18 cellular contexts compared by ENCODE assay signal in the genomic region with DNA sequence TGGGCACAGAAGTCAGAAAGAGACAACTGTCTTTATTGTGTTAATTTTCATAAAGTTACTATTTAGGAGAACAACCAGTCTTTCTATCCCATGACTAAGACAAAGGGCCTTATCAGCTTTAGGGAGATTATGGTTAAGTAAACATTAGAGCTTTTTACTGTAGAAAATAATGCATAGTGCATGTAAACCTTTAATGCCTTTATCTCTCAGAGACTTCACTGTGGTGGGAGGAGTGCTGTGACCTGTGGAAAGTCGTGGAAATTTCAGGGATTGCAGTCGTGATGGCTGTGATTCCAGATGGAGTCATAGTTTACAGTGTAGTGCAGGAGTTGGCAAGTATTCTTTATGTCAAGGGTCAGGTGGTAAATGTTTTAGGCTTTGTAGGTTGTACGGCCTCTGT. TPM values are rescaled to one million over a fixed set of nuclear protein-coding genes. Genes with fewer than 3 reads are reported as not detected.
DNase-seq lines count a peak whose midpoint lies in the region; ATAC-seq and TF ChIP-seq lines count a peak whose summit lies in the region.
"Had no signal": no experiment of that assay in that cellular context is flagged by ENCODE, and none has a peak within 500 bp of the region (broad histone marks: within the 10 kb centered on the region; RNA-seq: fewer than 3 reads in every experiment).

No MANE protein-coding gene starts in this region.

- POLR2A ChIA-PET in WTC11 (lab: Charles Lee): no interaction called here
- POLR2A ChIA-PET in activated CD8-positive, alpha-beta T cell treated with anti-CD3 and anti-CD28 coated beads, Interleukin-2, amount 10 ng/mL, durations not matched to agents 7 days and 5 days (lab: Charles Lee): interaction anchor here (1.3 kb wide), 1 partner anchor 16 kb away, joined by 4 read pairs; a partner anchor contains a TSS

- DNase-seq in HCEC 1CT (peak; percentile 44), WTC11 (ENCODE audit: low spot score) (no peak), iris pigment epithelial cell (ENCODE audit: low read depth) (peak; percentile 43), retinal pigment epithelial cell (ENCODE audit: low read depth) (peak; percentile 16), ureter (ENCODE audit: low spot score) (no peak)
- DNase-seq in activated CD4-positive, alpha-beta T cell treated with anti-CD3 and anti-CD28 coated beads, Interleukin-2, amount 50 U/mL, for 48 hours: no peak
- no peak for DNase-seq in stimulated activated CD4-positive, alpha-beta T cell treated with anti-CD3 and anti-CD28 coated beads, Interleukin-2, amount 100 ng/mL, for 48 hours
- no peak for DNase-seq in activated CD8-positive, alpha-beta T cell treated with anti-CD3 and anti-CD28 coated beads, Interleukin-2, amount 10 ng/mL, durations not matched to agents 7 days and 5 days
- DNase-seq: activated CD4-positive, alpha-beta T cell treated with anti-CD3 and anti-CD28 coated beads for 4 hours; activated T-cell treated with anti-CD3 and anti-CD28 coated beads, Interleukin-2, amount 50 U/mL, for 1 hour; COR-L47; lower lobe of right lung; nucleus accumbens; SIG-M5; stimulated activated naive CD4-positive, alpha-beta T cell; T-helper 9 cell had no signal

- H3K27me3 Mint-ChIP-seq in WTC11 (ENCODE audit: low read depth): no peaks in the 10 kb centered on the region
- H3K27me3 Mint-ChIP-seq in activated CD8-positive, alpha-beta T cell treated with anti-CD3 and anti-CD28 coated beads, Interleukin-2, amount 10 ng/mL, durations not matched to agents 7 days and 5 days (ENCODE audit: low read depth): no peaks in the 10 kb centered on the region
- H3K27me3 Mint-ChIP-seq: activated naive CD4-positive, alpha-beta T cell treated with anti-CD3 and anti-CD28 coated beads, Interleukin-2, amount 50 U/mL, for 24 hours had no signal

- no peak overlapping the region for H3K4me3 Mint-ChIP-seq in WTC11
- no peak overlapping the region for H3K4me3 Mint-ChIP-seq in activated CD8-positive, alpha-beta T cell treated with anti-CD3 and anti-CD28 coated beads, Interleukin-2, amount 10 ng/mL, durations not matched to agents 7 days and 5 days
- H3K4me3 Mint-ChIP-seq: activated naive CD4-positive, alpha-beta T cell treated with anti-CD3 and anti-CD28 coated beads, Interleukin-2, amount 50 U/mL, for 24 hours had no signal

- no peak overlapping the region for H3K4me3 ChIP-seq in retinal pigment epithelial cell (ENCODE audit: low read length)
- H3K4me3 ChIP-seq: breast epithelium, lower lobe of right lung had no signal

- H3K4me1 Mint-ChIP-seq in WTC11: peaks cover 15% of the 10 kb centered on the region
- no peaks in the 10 kb centered on the region for H3K4me1 Mint-ChIP-seq in activated CD8-positive, alpha-beta T cell treated with anti-CD3 and anti-CD28 coated beads, Interleukin-2, amount 10 ng/mL, durations not matched to agents 7 days and 5 days (ENCODE audit: low read depth)

- no peaks in the 10 kb centered on the region for H3K9me3 Mint-ChIP-seq in WTC11
- no peaks in the 10 kb centered on the region for H3K9me3 Mint-ChIP-seq in activated CD8-positive, alpha-beta T cell treated with anti-CD3 and anti-CD28 coated beads, Interleukin-2, amount 10 ng/mL, durations not matched to agents 7 days and 5 days (ENCODE audit: insufficient read depth)
- H3K9me3 Mint-ChIP-seq: activated naive CD4-positive, alpha-beta T cell treated with anti-CD3 and anti-CD28 coated beads, Interleukin-2, amount 50 U/mL, for 24 hours had no signal

- H3K27ac Mint-ChIP-seq in WTC11: peak overlapping the region; percentile 75; the same call in 1 of the 2 replicates
- no peak overlapping the region for H3K27ac Mint-ChIP-seq in activated CD8-positive, alpha-beta T cell treated with anti-CD3 and anti-CD28 coated beads, Interleukin-2, amount 10 ng/mL, durations not matched to agents 7 days and 5 days
- H3K27ac Mint-ChIP-seq: activated naive CD4-positive, alpha-beta T cell treated with anti-CD3 and anti-CD28 coated beads, Interleukin-2, amount 50 U/mL, for 24 hours had no signal

- CTCF ChIA-PET in WTC11 (lab: Charles Lee): no interaction called here
- CTCF ChIA-PET in activated CD8-positive, alpha-beta T cell treated with anti-CD3 and anti-CD28 coated beads, Interleukin-2, amount 10 ng/mL, durations not matched to agents 7 days and 5 days (lab: Charles Lee): no interaction called here

- no peak for ATAC-seq in WTC11
- no peak for ATAC-seq in activated CD8-positive, alpha-beta T cell treated with anti-CD3 and anti-CD28 coated beads, Interleukin-2, amount 10 ng/mL, durations not matched to agents 7 days and 5 days
- ATAC-seq: lower lobe of right lung had no signal

- TF ChIP-seq CTCF in WTC11 (IDR thresholded peaks at IDR 0.05): no peak
- no peak for TF ChIP-seq CTCF in retinal pigment epithelial cell (conservative IDR thresholded peaks at IDR 0.05; ENCODE audit: low read depth, low read length)

- no peaks in the 10 kb centered on the region for H3K36me3 Mint-ChIP-seq in WTC11
- H3K36me3 Mint-ChIP-seq in activated CD8-positive, alpha-beta T cell treated with anti-CD3 and anti-CD28 coated beads, Interleukin-2, amount 10 ng/mL, durations not matched to agents 7 days and 5 days (ENCODE audit: low read depth): peaks cover 10% of the 10 kb centered on the region

TF ChIP-seq in WTC11, 78 proteins besides CTCF, POLR2A, EP300 and RAD21:
- TF ChIP-seq TP53 (CRISPR knock-in tag; IDR thresholded peaks at IDR 0.05) (no peak), SOX15 (CRISPR knock-in tag; IDR thresholded peaks at IDR 0.05) (no peak), CBFB (CRISPR knock-in tag; IDR thresholded peaks at IDR 0.05; ENCODE audit: low read depth) (no peak)

RNA-seq across cellular contexts. Expression of a gene that starts 15.8 kb away (rescaled TPM):
- 19.9 to 23.4 TPM (median 20.6 TPM) in 3 replicates for total RNA-seq in WTC11 (2021)
- total RNA-seq in ureter: 30.0 TPM
- total RNA-seq in activated CD8-positive, alpha-beta T cell treated with anti-CD3 and anti-CD28 coated beads, Interleukin-2, amount 10 ng/mL, durations not matched to agents 7 days and 5 days: 10 to 100 TPM; 18.2 to 24.3 TPM

Comparison
In these comparisons a context has a peak if more than half of its experiments do, and no peak if none do; other contexts are left out.
1. DNase-seq: peak in HCEC 1CT (single experiment), iris pigment epithelial cell (single experiment) and retinal pigment epithelial cell (single experiment); none in WTC11 (single experiment), activated CD4-positive, alpha-beta T cell treated with anti-CD3 and anti-CD28 coated beads, Interleukin-2, amount 50 U/mL, for 48 hours (0 of 2), ureter (single experiment), stimulated activated CD4-positive, alpha-beta T cell treated with anti-CD3 and anti-CD28 coated beads, Interleukin-2, amount 100 ng/mL, for 48 hours (0 of 2) and activated CD8-positive, alpha-beta T cell treated with anti-CD3 and anti-CD28 coated beads, Interleukin-2, amount 10 ng/mL, durations not matched to agents 7 days and 5 days (single experiment).